ENCODE assay signal across 13 cellular contexts in the genomic region with DNA sequence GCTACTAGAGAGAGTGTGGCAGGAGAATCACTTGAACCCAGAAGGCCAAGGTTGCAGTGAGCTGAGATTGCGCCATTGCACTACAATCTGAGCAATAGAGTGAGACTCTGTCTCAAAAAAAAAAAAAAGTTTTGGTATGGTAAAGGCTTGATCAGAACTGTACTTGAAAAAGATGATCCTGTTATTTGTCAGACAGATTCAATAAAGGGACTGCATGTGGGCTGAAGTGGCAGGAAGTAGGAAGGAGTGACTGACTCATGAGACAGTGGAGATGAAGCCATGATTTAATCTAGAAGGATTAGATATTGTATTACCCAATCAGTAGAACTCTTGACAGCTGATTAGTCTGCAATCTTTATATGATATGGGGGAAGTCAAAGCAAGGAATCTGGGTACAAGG.
DNase-seq lines count a peak whose midpoint lies in the region; ATAC-seq and TF ChIP-seq lines count a peak whose summit lies in the region.
"Had no signal": no experiment of that assay in that cellular context is flagged by ENCODE, and none has a peak within 500 bp of the region (broad histone marks: within the 10 kb centered on the region; RNA-seq: fewer than 3 reads in every experiment).

No MANE protein-coding gene starts in this region.

- peak overlapping the region; percentile 11 to 57 (median 54) for H3K4me3 Mint-ChIP-seq in nephron
- H3K4me3 Mint-ChIP-seq: WTC11 had no signal

- peak overlapping the region in 1 of 3 experiments; percentile 4 for H3K27ac Mint-ChIP-seq in nephron
- H3K27ac Mint-ChIP-seq: WTC11 had no signal

- DNase-seq in activated CD4-positive, alpha-beta T cell treated with anti-CD3 and anti-CD28 coated beads for 48 hours = peak; percentile 46
- DNase-seq in activated CD4-positive, alpha-beta T cell treated with anti-CD3 and anti-CD28 coated beads for 4 hours = no peak
- DNase-seq in HCEC 1CT = peak; percentile 85
- peak; percentile 60 for DNase-seq in amniotic epithelial cell (ENCODE audit: low read depth)
- no peak for DNase-seq in germinal center (ENCODE audit: low spot score)
- DNase-seq: activated effector memory CD4-positive, alpha-beta T cell treated with anti-CD3 and anti-CD28 coated beads, Interleukin-2, amount 50 U/mL, for 16 hours; DMS79 treated with DMSO at 0.1 percent for 48 hours; thyroid gland had no signal

- H3K9me3 Mint-ChIP-seq in nephron = no peaks in the 10 kb centered on the region

- H3K36me3 Mint-ChIP-seq in nephron (ENCODE audit: low read depth) = peaks cover 4% of the 10 kb centered on the region

- no peaks in the 10 kb centered on the region for H3K27me3 Mint-ChIP-seq in nephron (ENCODE audit: low read depth)

- TF ChIP-seq CTCF in nephron (IDR thresholded peaks at IDR 0.05; ENCODE audit: unreplicated experiment in 3 of 3) = no peak

- peaks cover 8% of the 10 kb centered on the region for H3K4me1 Mint-ChIP-seq in nephron

- ATAC-seq in GM19351 (IDR thresholded peaks at IDR 0.05; ENCODE audit: unreplicated experiment) (no peak), HG02759 (IDR thresholded peaks at IDR 0.05; ENCODE audit: unreplicated experiment) (no peak)
- ATAC-seq: A549, WTC11 had no signal

Comparison
In these comparisons a context has a peak if more than half of its experiments do, and no peak if none do; other contexts are left out.
1. DNase-seq: peak in activated CD4-positive, alpha-beta T cell treated with anti-CD3 and anti-CD28 coated beads for 48 hours (single experiment), HCEC 1CT (single experiment) and amniotic epithelial cell (single experiment); none in activated CD4-positive, alpha-beta T cell treated with anti-CD3 and anti-CD28 coated beads for 4 hours (0 of 2) and germinal center (single experiment).